ENCODE assay signal across 7 cellular contexts in the genomic region with DNA sequence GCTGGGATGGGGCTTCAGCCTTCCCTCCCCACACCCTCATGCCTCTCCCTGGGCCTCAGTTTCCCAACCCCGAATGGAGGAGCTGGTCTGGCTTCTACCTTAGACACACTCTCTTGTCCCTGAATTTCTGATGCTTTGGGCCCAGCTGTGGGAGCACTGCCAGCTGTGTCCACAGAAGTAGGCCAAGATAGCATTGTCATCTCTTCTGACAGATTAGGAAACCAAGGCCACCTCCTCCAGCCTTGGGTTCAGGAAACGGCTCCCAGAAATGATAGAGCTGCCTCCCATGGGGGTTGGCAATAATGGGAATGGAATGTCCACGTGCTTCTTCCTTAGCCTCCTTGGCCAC. TPM values are rescaled to one million over a fixed set of nuclear protein-coding genes. Genes with fewer than 3 reads are reported as not detected.
DNase-seq lines count a peak whose midpoint lies in the region; ATAC-seq and TF ChIP-seq lines count a peak whose summit lies in the region.

No MANE protein-coding gene starts in this region.

- H3K4me1 ChIP-seq in iPS-18a (ENCODE audit: control insufficient read depth, low read depth, low read length), result peaks cover 8% of the 10 kb centered on the region

- peaks cover 43% of the 10 kb centered on the region for H3K36me3 ChIP-seq in iPS-18a (ENCODE audit: control insufficient read depth, low read depth, low read length)

- no peak overlapping the region for H3K27ac ChIP-seq in iPS-18a (ENCODE audit: low read length)

- ATAC-seq in activated CD8-positive, alpha-beta T cell treated with anti-CD3 and anti-CD28 coated beads, Interleukin-2, amount 10 ng/mL, durations not matched to agents 7 days and 5 days, result no peak
- ATAC-seq in stimulated activated memory B cell treated with anti-CD40 and anti-IgM and Interleukin-4, amounts not matched to agents 10 μg/mL and 1 μg/mL and 100 μg/mL, for 72 hours, result no peak
- no peak for ATAC-seq in HG03457 (IDR thresholded peaks at IDR 0.05; ENCODE audit: unreplicated experiment)

- H3K9me3 ChIP-seq in iPS-18a (ENCODE audit: control insufficient read depth, low read depth, low read length), result no peaks in the 10 kb centered on the region

- no peak for TF ChIP-seq CTCF in HFFc6 (IDR thresholded peaks at IDR 0.05)

- DNase-seq in HFFc6 (no peak), DMS153 (lab: John Stamatoyannopoulos, UW) (no peak)
- no peak for DNase-seq in activated CD8-positive, alpha-beta T cell treated with anti-CD3 and anti-CD28 coated beads, Interleukin-2, amount 10 ng/mL, durations not matched to agents 7 days and 5 days
- DNase-seq in activated effector memory CD4-positive, alpha-beta T cell treated with anti-CD3 and anti-CD28 coated beads, Interleukin-2, amount 50 U/mL, for 16 hours, result no peak

- peaks cover 19% of the 10 kb centered on the region for H3K4me1 Mint-ChIP-seq in HFFc6 (ENCODE audit: low read depth)
- peaks cover 77% of the 10 kb centered on the region for H3K4me1 Mint-ChIP-seq in activated CD8-positive, alpha-beta T cell treated with anti-CD3 and anti-CD28 coated beads, Interleukin-2, amount 10 ng/mL, durations not matched to agents 7 days and 5 days (ENCODE audit: low read depth)
- peaks cover 54% of the 10 kb centered on the region for H3K4me1 Mint-ChIP-seq in stimulated activated memory B cell treated with anti-CD40 and anti-IgM and Interleukin-4, amounts not matched to agents 10 μg/mL and 1 μg/mL and 100 μg/mL, for 72 hours

- CTCF ChIA-PET in activated CD8-positive, alpha-beta T cell treated with anti-CD3 and anti-CD28 coated beads, Interleukin-2, amount 10 ng/mL, durations not matched to agents 7 days and 5 days (lab: Charles Lee), result interaction anchor here (1.1 to 6.2 kb wide), 11 partner anchors 9 to 99 kb away, joined by 3 to 55 read pairs (median 6); no protein-coding TSS in a partner anchor

- peaks cover 39% of the 10 kb centered on the region for H3K36me3 Mint-ChIP-seq in HFFc6 (ENCODE audit: low read depth)
- H3K36me3 Mint-ChIP-seq in activated CD8-positive, alpha-beta T cell treated with anti-CD3 and anti-CD28 coated beads, Interleukin-2, amount 10 ng/mL, durations not matched to agents 7 days and 5 days (ENCODE audit: low read depth), result peaks cover 49% of the 10 kb centered on the region
- peaks cover 44% of the 10 kb centered on the region for H3K36me3 Mint-ChIP-seq in stimulated activated memory B cell treated with anti-CD40 and anti-IgM and Interleukin-4, amounts not matched to agents 10 μg/mL and 1 μg/mL and 100 μg/mL, for 72 hours

- H3K9ac ChIP-seq in iPS-18a (ENCODE audit: low read length), result no peak overlapping the region

- peak overlapping the region; percentile 89 for H3K27ac Mint-ChIP-seq in HFFc6
- H3K27ac Mint-ChIP-seq in activated CD8-positive, alpha-beta T cell treated with anti-CD3 and anti-CD28 coated beads, Interleukin-2, amount 10 ng/mL, durations not matched to agents 7 days and 5 days, result peak overlapping the region; percentile 92
- peak overlapping the region; percentile 92 for H3K27ac Mint-ChIP-seq in stimulated activated memory B cell treated with anti-CD40 and anti-IgM and Interleukin-4, amounts not matched to agents 10 μg/mL and 1 μg/mL and 100 μg/mL, for 72 hours

- H3K4me3 ChIP-seq in iPS-18a (ENCODE audit: low read length), result peak overlapping the region; percentile 68

- peak overlapping the region; percentile 93 for H3K4me3 Mint-ChIP-seq in HFFc6
- H3K4me3 Mint-ChIP-seq in activated CD8-positive, alpha-beta T cell treated with anti-CD3 and anti-CD28 coated beads, Interleukin-2, amount 10 ng/mL, durations not matched to agents 7 days and 5 days, result peak overlapping the region; percentile 86
- peak overlapping the region; percentile 84 for H3K4me3 Mint-ChIP-seq in stimulated activated memory B cell treated with anti-CD40 and anti-IgM and Interleukin-4, amounts not matched to agents 10 μg/mL and 1 μg/mL and 100 μg/mL, for 72 hours

- POLR2A ChIA-PET in activated CD8-positive, alpha-beta T cell treated with anti-CD3 and anti-CD28 coated beads, Interleukin-2, amount 10 ng/mL, durations not matched to agents 7 days and 5 days (lab: Charles Lee), result interaction anchor here (1.2 to 13.3 kb wide), 8 partner anchors 10 to 152 kb away, joined by 3 to 162 read pairs (median 12); no protein-coding TSS in a partner anchor

- peaks cover 4% of the 10 kb centered on the region for H3K27me3 Mint-ChIP-seq in HFFc6 (ENCODE audit: insufficient read depth)
- H3K27me3 Mint-ChIP-seq in activated CD8-positive, alpha-beta T cell treated with anti-CD3 and anti-CD28 coated beads, Interleukin-2, amount 10 ng/mL, durations not matched to agents 7 days and 5 days (ENCODE audit: low read depth), result no peaks in the 10 kb centered on the region
- no peaks in the 10 kb centered on the region for H3K27me3 Mint-ChIP-seq in stimulated activated memory B cell treated with anti-CD40 and anti-IgM and Interleukin-4, amounts not matched to agents 10 μg/mL and 1 μg/mL and 100 μg/mL, for 72 hours

- no peaks in the 10 kb centered on the region for H3K9me3 Mint-ChIP-seq in HFFc6
- H3K9me3 Mint-ChIP-seq in activated CD8-positive, alpha-beta T cell treated with anti-CD3 and anti-CD28 coated beads, Interleukin-2, amount 10 ng/mL, durations not matched to agents 7 days and 5 days (ENCODE audit: insufficient read depth), result no peaks in the 10 kb centered on the region
- no peaks in the 10 kb centered on the region for H3K9me3 Mint-ChIP-seq in stimulated activated memory B cell treated with anti-CD40 and anti-IgM and Interleukin-4, amounts not matched to agents 10 μg/mL and 1 μg/mL and 100 μg/mL, for 72 hours

- no peaks in the 10 kb centered on the region for H3K27me3 ChIP-seq in iPS-18a (ENCODE audit: control insufficient read depth, insufficient read depth, low read length)

RNA-seq across cellular contexts. Expression of a gene that starts 1.3 kb away (rescaled TPM):
- 100 to 1,000 TPM in 3 of 6 experiments, 10 to 100 TPM in 3; 66.1 to 109 (median 98.9) TPM for total RNA-seq in HFFc6 (2021; fragmentation: NEBNext Ultra II Directional; extraction: Animal tissue kit (Norgen Biotek cat#: 25700))
- 10 to 100 TPM; 74.7 to 77.7 TPM for total RNA-seq in activated CD8-positive, alpha-beta T cell treated with anti-CD3 and anti-CD28 coated beads, Interleukin-2, amount 10 ng/mL, durations not matched to agents 7 days and 5 days
